Comparison of ENCODE assay signal across 10 cellular contexts in genomic region chr1:161554815-161555417, GRCh38. TPM values are rescaled to one million over a fixed set of nuclear protein-coding genes. Genes with fewer than 3 reads are reported as not detected.
DNase-seq lines count a peak whose midpoint lies in the region; ATAC-seq and TF ChIP-seq lines count a peak whose summit lies in the region.
"Not testable (repeated sequence)": the region's sequence is repeated elsewhere in the genome, so short reads cannot be mapped to it uniquely, and the experiment has no call there.
"Had no signal": no experiment of that assay in that cellular context is flagged by ENCODE, and none has a peak within 500 bp of the region (broad histone marks: within the 10 kb centered on the region; RNA-seq: fewer than 3 reads in every experiment).

No MANE protein-coding gene starts in this region.

- TF ChIP-seq CTCF in CD4-positive, alpha-beta T cell (IDR thresholded peaks at IDR 0.05); heart left ventricle (IDR thresholded peaks at IDR 0.05); suprapubic skin (IDR thresholded peaks at IDR 0.05): not testable (repeated sequence)

- CTCF ChIA-PET in CD4-positive, alpha-beta T cell (lab: Charles Lee); activated CD8-positive, alpha-beta T cell treated with anti-CD3 and anti-CD28 coated beads, Interleukin-2, amount 10 ng/mL, durations not matched to agents 7 days and 5 days (lab: Charles Lee): not testable (repeated sequence)
- CTCF ChIA-PET in naive thymus-derived CD4-positive, alpha-beta T cell (lab: Charles Lee): interaction anchor here (0.7 kb wide), 1 partner anchor 1363 kb away, joined by 5 read pairs; no protein-coding TSS in a partner anchor

- not testable (repeated sequence) for H3K4me3 ChIP-seq in heart left ventricle; naive thymus-derived CD4-positive, alpha-beta T cell (ENCODE audit: low read length); suprapubic skin

- H3K27me3 Mint-ChIP-seq in CD4-positive, alpha-beta T cell; T-helper 1 cell treated with Interleukin-12 subunit alpha and Interleukin-12 subunit beta and Interleukin-4 antibody, amounts not matched to agents 30 μg/mL and 1 μg/mL, for 36 hours (ENCODE audit: low read depth); activated CD8-positive, alpha-beta T cell treated with anti-CD3 and anti-CD28 coated beads, Interleukin-2, amount 10 ng/mL, durations not matched to agents 7 days and 5 days (ENCODE audit: low read depth); activated naive CD8-positive, alpha-beta T cell treated with anti-CD3 and anti-CD28 coated beads, Interleukin-2, amount 50 U/mL, for 24 hours; naive thymus-derived CD4-positive, alpha-beta T cell: not testable (repeated sequence)

- POLR2A ChIA-PET in CD4-positive, alpha-beta T cell (lab: Charles Lee); activated CD8-positive, alpha-beta T cell treated with anti-CD3 and anti-CD28 coated beads, Interleukin-2, amount 10 ng/mL, durations not matched to agents 7 days and 5 days (lab: Charles Lee); naive thymus-derived CD4-positive, alpha-beta T cell (lab: Charles Lee): not testable (repeated sequence)

- not testable (repeated sequence) for H3K9me3 Mint-ChIP-seq in CD4-positive, alpha-beta T cell; T-helper 1 cell treated with Interleukin-12 subunit alpha and Interleukin-12 subunit beta and Interleukin-4 antibody, amounts not matched to agents 30 μg/mL and 1 μg/mL, for 36 hours; activated CD8-positive, alpha-beta T cell treated with anti-CD3 and anti-CD28 coated beads, Interleukin-2, amount 10 ng/mL, durations not matched to agents 7 days and 5 days (ENCODE audit: insufficient read depth); activated naive CD8-positive, alpha-beta T cell treated with anti-CD3 and anti-CD28 coated beads, Interleukin-2, amount 50 U/mL, for 24 hours; naive thymus-derived CD4-positive, alpha-beta T cell

- peaks cover 0 to 23% (median 0%) of the 10 kb centered on the region in 12 donors for H3K4me1 ChIP-seq in heart left ventricle
- H3K4me1 ChIP-seq in naive thymus-derived CD4-positive, alpha-beta T cell (ENCODE audit: control insufficient read depth in 2 of 2, insufficient read depth in 2 of 2, low read length in 2 of 2); suprapubic skin: not testable (repeated sequence)

- not testable (repeated sequence) for H3K36me3 ChIP-seq in heart left ventricle; naive thymus-derived CD4-positive, alpha-beta T cell (ENCODE audit: control insufficient read depth in 2 of 3, insufficient read depth in 3 of 3, low read length in 3 of 3); suprapubic skin

- H3K27ac Mint-ChIP-seq in CD4-positive, alpha-beta T cell: not testable (repeated sequence)
- peak overlapping the region; percentile 72 for H3K27ac Mint-ChIP-seq in T-helper 1 cell treated with Interleukin-12 subunit alpha and Interleukin-12 subunit beta and Interleukin-4 antibody, amounts not matched to agents 30 μg/mL and 1 μg/mL, for 36 hours
- H3K27ac Mint-ChIP-seq in activated CD8-positive, alpha-beta T cell treated with anti-CD3 and anti-CD28 coated beads, Interleukin-2, amount 10 ng/mL, durations not matched to agents 7 days and 5 days: peak overlapping the region; percentile 85
- H3K27ac Mint-ChIP-seq in activated naive CD8-positive, alpha-beta T cell treated with anti-CD3 and anti-CD28 coated beads, Interleukin-2, amount 50 U/mL, for 24 hours: peak overlapping the region; percentile 74
- peak overlapping the region in 1 of 9 donors; percentile 77 for H3K27ac Mint-ChIP-seq in naive thymus-derived CD4-positive, alpha-beta T cell

- H3K4me1 Mint-ChIP-seq in CD4-positive, alpha-beta T cell (ENCODE audit: low read depth): not testable (repeated sequence)
- peaks cover 13% of the 10 kb centered on the region for H3K4me1 Mint-ChIP-seq in T-helper 1 cell treated with Interleukin-12 subunit alpha and Interleukin-12 subunit beta and Interleukin-4 antibody, amounts not matched to agents 30 μg/mL and 1 μg/mL, for 36 hours (ENCODE audit: low read depth)
- peaks cover 26% of the 10 kb centered on the region for H3K4me1 Mint-ChIP-seq in activated CD8-positive, alpha-beta T cell treated with anti-CD3 and anti-CD28 coated beads, Interleukin-2, amount 10 ng/mL, durations not matched to agents 7 days and 5 days (ENCODE audit: low read depth)
- peaks cover 17% of the 10 kb centered on the region for H3K4me1 Mint-ChIP-seq in activated naive CD8-positive, alpha-beta T cell treated with anti-CD3 and anti-CD28 coated beads, Interleukin-2, amount 50 U/mL, for 24 hours
- peaks cover 5 to 18% (median 12%) of the 10 kb centered on the region in 7 donors for H3K4me1 Mint-ChIP-seq in naive thymus-derived CD4-positive, alpha-beta T cell

- H3K9me3 ChIP-seq in CD4-positive, alpha-beta T cell (ENCODE audit: control insufficient read depth, low read length); heart left ventricle; naive thymus-derived CD4-positive, alpha-beta T cell (ENCODE audit: control insufficient read depth in 2 of 3, low read length in 3 of 3); suprapubic skin: not testable (repeated sequence)

- not testable (repeated sequence) for TF ChIP-seq POLR2A in heart left ventricle (IDR thresholded peaks at IDR 0.05); suprapubic skin (IDR thresholded peaks at IDR 0.05)

- intact Hi-C loops in CD4-positive, alpha-beta T cell (cut with DNase I, micrococcal nuclease); heart left ventricle (cut with DNase I); naive thymus-derived CD4-positive, alpha-beta T cell (cut with micrococcal nuclease): not testable (repeated sequence)

- not testable (repeated sequence) for H3K27ac ChIP-seq in CD4-positive, alpha-beta T cell (ENCODE audit: low read depth, low read length); naive thymus-derived CD4-positive, alpha-beta T cell (ENCODE audit: low read depth, low read length)
- peak overlapping the region in 5 of 12 donors; percentile 1 to 91 (median 49) for H3K27ac ChIP-seq in heart left ventricle
- peak overlapping the region; percentile 14 for H3K27ac ChIP-seq in suprapubic skin

- WGBS in heart left ventricle, 4 donors: 46 to 77% (median 50%) methylated on average over 1 of the region's 1 CpG
- WGBS in suprapubic skin: 46% methylated on average over 1 of the region's 1 CpG

- peak; percentile 29 for ATAC-seq in CD4-positive, alpha-beta T cell (ENCODE audit: poor library complexity)
- ATAC-seq in HG02884 (IDR thresholded peaks at IDR 0.05; ENCODE audit: unreplicated experiment) (peak; percentile 54), heart left ventricle (peak in 3 of 4 donors; percentile 67 to 80 (median 75))
- ATAC-seq in activated CD8-positive, alpha-beta T cell treated with anti-CD3 and anti-CD28 coated beads, Interleukin-2, amount 10 ng/mL, durations not matched to agents 7 days and 5 days: peak; percentile 80
- ATAC-seq in activated naive CD8-positive, alpha-beta T cell treated with anti-CD3 and anti-CD28 coated beads, Interleukin-2, amount 50 U/mL, for 24 hours: peak; percentile 90
- ATAC-seq in naive thymus-derived CD4-positive, alpha-beta T cell: peak; percentile 88

- TF ChIP-seq EP300 in suprapubic skin (IDR thresholded peaks at IDR 0.05): not testable (repeated sequence)

- H3K27me3 ChIP-seq in CD4-positive, alpha-beta T cell (ENCODE audit: control insufficient read depth, insufficient read depth, low read length); heart left ventricle; naive thymus-derived CD4-positive, alpha-beta T cell (ENCODE audit: control insufficient read depth in 2 of 2, insufficient read depth in 2 of 2, low read length in 2 of 2); suprapubic skin: not testable (repeated sequence)

- not testable (repeated sequence) for H3K36me3 Mint-ChIP-seq in CD4-positive, alpha-beta T cell (ENCODE audit: low read depth); T-helper 1 cell treated with Interleukin-12 subunit alpha and Interleukin-12 subunit beta and Interleukin-4 antibody, amounts not matched to agents 30 μg/mL and 1 μg/mL, for 36 hours (ENCODE audit: low read depth); activated naive CD8-positive, alpha-beta T cell treated with anti-CD3 and anti-CD28 coated beads, Interleukin-2, amount 50 U/mL, for 24 hours (ENCODE audit: low read depth)
- peaks cover 13% of the 10 kb centered on the region for H3K36me3 Mint-ChIP-seq in activated CD8-positive, alpha-beta T cell treated with anti-CD3 and anti-CD28 coated beads, Interleukin-2, amount 10 ng/mL, durations not matched to agents 7 days and 5 days (ENCODE audit: low read depth)
- H3K36me3 Mint-ChIP-seq in naive thymus-derived CD4-positive, alpha-beta T cell: peaks cover 0 to 14% (median 0%) of the 10 kb centered on the region in 5 donors

- not testable (repeated sequence) for DNase-seq in CD4-positive, alpha-beta T cell; activated CD8-positive, alpha-beta T cell treated with anti-CD3 and anti-CD28 coated beads, Interleukin-2, amount 10 ng/mL, durations not matched to agents 7 days and 5 days; activated naive CD8-positive, alpha-beta T cell treated with anti-CD3 and anti-CD28 coated beads, Interleukin-2, amount 50 U/mL, for 24 hours; heart left ventricle; naive thymus-derived CD4-positive, alpha-beta T cell; suprapubic skin (ENCODE audit: low spot score in 2 of 2)

- H3K4me3 Mint-ChIP-seq in CD4-positive, alpha-beta T cell; activated CD8-positive, alpha-beta T cell treated with anti-CD3 and anti-CD28 coated beads, Interleukin-2, amount 10 ng/mL, durations not matched to agents 7 days and 5 days; activated naive CD8-positive, alpha-beta T cell treated with anti-CD3 and anti-CD28 coated beads, Interleukin-2, amount 50 U/mL, for 24 hours: not testable (repeated sequence)
- peak overlapping the region; percentile 55 for H3K4me3 Mint-ChIP-seq in T-helper 1 cell treated with Interleukin-12 subunit alpha and Interleukin-12 subunit beta and Interleukin-4 antibody, amounts not matched to agents 30 μg/mL and 1 μg/mL, for 36 hours
- peak overlapping the region in 4 of 10 donors; percentile 2 to 64 (median 21) for H3K4me3 Mint-ChIP-seq in naive thymus-derived CD4-positive, alpha-beta T cell

RNA-seq across cellular contexts. Expression of gene FCGR3A, which starts 5.3 kb away (rescaled TPM):
- under 1 TPM; 0.25 to 0.34 TPM for total RNA-seq in CD4-positive, alpha-beta T cell
- total RNA-seq in activated CD8-positive, alpha-beta T cell treated with anti-CD3 and anti-CD28 coated beads, Interleukin-2, amount 10 ng/mL, durations not matched to agents 7 days and 5 days: under 1 TPM; 0.50 to 0.52 TPM
- 100 to 1,000 TPM in 1 of 9 donors, 10 to 100 TPM in 3, 1 to 10 TPM in 5; 1.8 to 204 (median 9.2) TPM for total RNA-seq in heart left ventricle
- polyA plus RNA-seq in heart left ventricle: 1 to 10 TPM; 3.2 to 9.9 TPM
- total RNA-seq in naive thymus-derived CD4-positive, alpha-beta T cell: 100 to 1,000 TPM in 1 of 5 experiments, 10 to 100 TPM in 1, 1 to 10 TPM in 2, not detected in 1; 1.5 to 190 (median 9.3) TPM
- polyA plus RNA-seq in naive thymus-derived CD4-positive, alpha-beta T cell: under 1 TPM; 0.58 to 0.83 TPM
- 1 to 10 TPM in 3 of 4 donors, under 1 TPM in 1; 0.98 to 5.3 (median 1.4) TPM for total RNA-seq in suprapubic skin
- total RNA-seq: Calu3, neural crest cell had no signal

RNA-seq across cellular contexts. Expression of gene HSPA6, which starts 30.6 kb away (rescaled TPM):
- total RNA-seq in CD4-positive, alpha-beta T cell: 1 to 10 TPM in 1 of 2 experiments, under 1 TPM in 1; 0.78 to 1.0 TPM
- total RNA-seq in activated CD8-positive, alpha-beta T cell treated with anti-CD3 and anti-CD28 coated beads, Interleukin-2, amount 10 ng/mL, durations not matched to agents 7 days and 5 days: 1 to 10 TPM in 1 of 2 experiments, under 1 TPM in 1; 0.94 to 1.1 TPM
- total RNA-seq in heart left ventricle (1 to 10 TPM in 3 of 9 donors, under 1 TPM in 6; 0.27 to 5.9 (median 0.93) TPM), suprapubic skin (1 to 10 TPM; 3.6 to 8.1 (median 5.3) TPM)
- polyA plus RNA-seq in heart left ventricle: 1 to 10 TPM in 1 of 2 donors, under 1 TPM in 1; 0.65 to 1.3 TPM
- 1 to 10 TPM in 1 of 5 experiments, under 1 TPM in 4; 0.32 to 3.5 (median 0.89) TPM for total RNA-seq in naive thymus-derived CD4-positive, alpha-beta T cell
- not detected for polyA plus RNA-seq in naive thymus-derived CD4-positive, alpha-beta T cell
- total RNA-seq: neural crest cell had no signal

RNA-seq across cellular contexts. Expression of gene FCGR2A, which starts 49.7 kb away (rescaled TPM):
- total RNA-seq in CD4-positive, alpha-beta T cell: under 1 TPM; 0.63 to 0.89 TPM
- under 1 TPM in 1 of 2 experiments, not detected in 1; 0.21 TPM for total RNA-seq in activated CD8-positive, alpha-beta T cell treated with anti-CD3 and anti-CD28 coated beads, Interleukin-2, amount 10 ng/mL, durations not matched to agents 7 days and 5 days
- 100 to 1,000 TPM in 1 of 9 donors, 10 to 100 TPM in 7, 1 to 10 TPM in 1; 9.7 to 131 (median 11.7) TPM for total RNA-seq in heart left ventricle
- polyA plus RNA-seq in heart left ventricle: 10 to 100 TPM in 1 of 2 donors, 1 to 10 TPM in 1; 5.2 to 11.4 TPM
- 10 to 100 TPM in 1 of 5 experiments, 1 to 10 TPM in 3, not detected in 1; 2.7 to 91.5 (median 6.4) TPM for total RNA-seq in naive thymus-derived CD4-positive, alpha-beta T cell
- under 1 TPM; 0.17 to 0.21 TPM for polyA plus RNA-seq in naive thymus-derived CD4-positive, alpha-beta T cell
- total RNA-seq in suprapubic skin: 10 to 100 TPM in 2 of 4 donors, 1 to 10 TPM in 2; 4.3 to 27.8 (median 8.3) TPM
- total RNA-seq: Calu3, neural crest cell had no signal

Comparison
In these comparisons a context has a peak if more than half of its experiments do, and no peak if none do; other contexts are left out.
1. ATAC-seq: peak in every context shown above with its lines; median percentile 90 in activated naive CD8-positive, alpha-beta T cell treated with anti-CD3 and anti-CD28 coated beads, Interleukin-2, amount 50 U/mL, for 24 hours; 88 in naive thymus-derived CD4-positive, alpha-beta T cell; 80 in activated CD8-positive, alpha-beta T cell treated with anti-CD3 and anti-CD28 coated beads, Interleukin-2, amount 10 ng/mL, durations not matched to agents 7 days and 5 days; 75 in heart left ventricle; 54 in HG02884; 29 in CD4-positive, alpha-beta T cell.